1 cellular context compared by ENCODE assay signal in the genomic region with DNA sequence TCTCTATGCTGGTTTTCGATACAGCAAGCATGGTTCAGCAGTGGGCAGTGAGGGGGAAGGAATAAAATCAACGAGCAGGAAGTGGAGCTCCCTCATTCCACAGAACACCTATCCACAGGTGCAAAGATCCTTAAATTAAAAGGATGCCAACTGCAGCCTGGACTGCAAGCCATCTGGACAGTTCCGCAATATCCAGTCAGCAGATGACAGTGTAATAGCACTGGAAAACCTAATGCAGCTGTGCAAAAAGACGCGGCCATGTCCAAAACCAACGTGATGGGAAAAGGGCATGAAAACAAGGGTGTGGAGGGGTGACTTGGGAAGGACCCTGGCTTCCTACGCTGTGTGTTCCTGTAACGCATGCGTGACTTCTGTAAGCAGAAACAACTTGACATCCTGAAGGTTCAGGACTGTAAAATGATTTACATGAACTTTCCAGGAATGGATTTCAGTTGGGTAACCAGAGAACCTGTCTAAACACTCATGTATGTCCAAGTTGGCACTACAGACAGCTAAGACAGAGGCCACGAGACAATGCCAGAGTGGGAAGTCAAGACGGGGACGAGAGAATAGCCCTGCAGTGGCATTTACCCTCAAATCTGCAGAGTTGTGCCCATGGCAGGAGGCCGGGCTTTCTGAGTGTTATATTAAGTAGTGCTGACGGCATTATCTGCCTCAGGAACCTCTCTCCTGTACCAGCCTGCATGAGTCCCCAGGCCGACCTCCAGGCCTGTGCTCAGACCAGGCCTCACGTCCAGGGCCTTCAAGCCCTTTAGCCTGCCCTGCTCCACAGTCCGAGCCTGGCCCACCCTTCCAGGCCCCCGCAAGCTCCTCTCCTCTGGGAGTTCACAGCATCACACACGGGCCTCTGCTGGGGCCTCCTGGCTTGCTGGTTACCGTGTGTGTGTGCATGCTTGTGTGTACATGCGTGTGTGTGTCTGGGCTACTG.
TF ChIP-seq lines count a peak whose summit lies in the region.

No MANE protein-coding gene starts in this region.

TF ChIP-seq in IMR-90, 13 proteins besides CTCF, POLR2A, EP300 and RAD21:
- TF ChIP-seq BHLHE40 (IDR thresholded peaks at IDR 0.05; ENCODE audit: low read depth, low read length) (no peak), MAFK (IDR thresholded peaks at IDR 0.05; ENCODE audit: low read depth, low read length) (no peak), FOS (IDR thresholded peaks at IDR 0.05; ENCODE audit: low read depth, low read length) (no peak), MXI1 (IDR thresholded peaks at IDR 0.05; ENCODE audit: borderline replicate concordance, low read depth, low read length) (no peak), SMC3 (IDR thresholded peaks at IDR 0.05; ENCODE audit: low read depth, low read length) (no peak)
- TF ChIP-seq, protein P1, sequence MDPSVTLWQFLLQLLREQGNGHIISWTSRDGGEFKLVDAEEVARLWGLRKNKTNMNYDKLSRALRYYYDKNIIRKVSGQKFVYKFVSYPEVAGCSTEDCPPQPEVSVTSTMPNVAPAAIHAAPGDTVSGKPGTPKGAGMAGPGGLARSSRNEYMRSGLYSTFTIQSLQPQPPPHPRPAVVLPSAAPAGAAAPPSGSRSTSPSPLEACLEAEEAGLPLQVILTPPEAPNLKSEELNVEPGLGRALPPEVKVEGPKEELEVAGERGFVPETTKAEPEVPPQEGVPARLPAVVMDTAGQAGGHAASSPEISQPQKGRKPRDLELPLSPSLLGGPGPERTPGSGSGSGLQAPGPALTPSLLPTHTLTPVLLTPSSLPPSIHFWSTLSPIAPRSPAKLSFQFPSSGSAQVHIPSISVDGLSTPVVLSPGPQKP (IDR thresholded peaks at IDR 0.05; ENCODE audit: borderline replicate concordance, low read depth, low read length) = no peak
